Comparison of ENCODE assay signal across 13 cellular contexts in genomic region chr13:75425216-75426009, GRCh38. TPM values are rescaled to one million over a fixed set of nuclear protein-coding genes. Genes with fewer than 3 reads are reported as not detected.
A peak's percentile ranks its signal among the peaks of the same experiment; 100 is the strongest.
DNase-seq lines count a peak whose midpoint lies in the region; ATAC-seq lines count a peak whose summit lies in the region.
"Had no signal": no experiment of that assay in that cellular context is flagged by ENCODE, and none has a peak within 500 bp of the region (broad histone marks: within the 10 kb centered on the region; RNA-seq: fewer than 3 reads in every experiment).

No MANE protein-coding gene starts in this region.

- no peaks in the 10 kb centered on the region for H3K36me3 Mint-ChIP-seq in memory B cell
- H3K36me3 Mint-ChIP-seq in activated T-cell treated with anti-CD3 and anti-CD28 coated beads, Interleukin-2, amount 50 U/mL, for 72 hours (ENCODE audit: insufficient read depth in 2 of 2) = no peaks in the 10 kb centered on the region
- H3K36me3 Mint-ChIP-seq: activated CD4-positive, alpha-beta memory T cell treated with anti-CD3 and anti-CD28 coated beads for 36 hours; IgD-negative memory B cell had no signal

- peaks cover 2% of the 10 kb centered on the region for H3K9me3 Mint-ChIP-seq in memory B cell
- H3K9me3 Mint-ChIP-seq in activated T-cell treated with anti-CD3 and anti-CD28 coated beads, Interleukin-2, amount 50 U/mL, for 72 hours = no peaks in the 10 kb centered on the region
- H3K9me3 Mint-ChIP-seq: activated CD4-positive, alpha-beta memory T cell treated with anti-CD3 and anti-CD28 coated beads for 36 hours; activated naive CD8-positive, alpha-beta T cell treated with anti-CD3 and anti-CD28 coated beads, Interleukin-2, amount 50 U/mL, for 24 hours had no signal

- DNase-seq in memory B cell (ENCODE audit: low spot score in 2 of 2) = no peak
- DNase-seq in activated T-cell treated with anti-CD3 and anti-CD28 coated beads, Interleukin-2, amount 50 U/mL, for 72 hours = no peak
- DNase-seq in hypothalamus (lab: John Stamatoyannopoulos, UW) = no peak
- DNase-seq in stimulated activated CD4-positive, alpha-beta T cell treated with anti-CD3 and anti-CD28 coated beads, Interleukin-12 subunit alpha, Interleukin-12 subunit beta, amount 100 ng/mL, for 4 hours = no peak
- no peak for DNase-seq in activated CD4-positive, CD25-positive, alpha-beta regulatory T cell (lab: John Stamatoyannopoulos, UW)
- DNase-seq: activated CD4-positive, alpha-beta memory T cell treated with anti-CD3 and anti-CD28 coated beads for 36 hours; activated naive CD8-positive, alpha-beta T cell treated with anti-CD3 and anti-CD28 coated beads, Interleukin-2, amount 50 U/mL, for 24 hours; NCI-H446 treated with DMSO at 0.1 percent for 48 hours; stimulated activated CD8-positive, alpha-beta memory T cell treated with anti-CD3 and anti-CD28 coated beads, Interleukin-4, amount 100 ng/mL, for 48 hours had no signal

- peaks cover 5% of the 10 kb centered on the region for H3K4me1 Mint-ChIP-seq in memory B cell
- H3K4me1 Mint-ChIP-seq in activated T-cell treated with anti-CD3 and anti-CD28 coated beads, Interleukin-2, amount 50 U/mL, for 72 hours (ENCODE audit: low read depth) = no peaks in the 10 kb centered on the region

- no peak overlapping the region for H3K27ac Mint-ChIP-seq in memory B cell
- no peak overlapping the region for H3K27ac Mint-ChIP-seq in activated T-cell treated with anti-CD3 and anti-CD28 coated beads, Interleukin-2, amount 50 U/mL, for 72 hours
- H3K27ac Mint-ChIP-seq: activated CD4-positive, alpha-beta memory T cell treated with anti-CD3 and anti-CD28 coated beads for 36 hours; activated naive CD8-positive, alpha-beta T cell treated with anti-CD3 and anti-CD28 coated beads, Interleukin-2, amount 50 U/mL, for 24 hours; IgD-negative memory B cell had no signal

- ATAC-seq in GM18909 (IDR thresholded peaks at IDR 0.05; ENCODE audit: poor library complexity, unreplicated experiment) (peak; percentile 86), GM21825 (IDR thresholded peaks at IDR 0.05; ENCODE audit: unreplicated experiment) (peak; percentile 89), HG03432 (IDR thresholded peaks at IDR 0.05; ENCODE audit: unreplicated experiment) (peak; percentile 88), memory B cell (ENCODE audit: low read depth) (peak; percentile 68)
- no peak for ATAC-seq in activated T-cell treated with anti-CD3 and anti-CD28 coated beads, Interleukin-2, amount 50 U/mL, for 72 hours (replicated peaks in 1 of 2)
- ATAC-seq: activated naive CD8-positive, alpha-beta T cell treated with anti-CD3 and anti-CD28 coated beads, Interleukin-2, amount 50 U/mL, for 24 hours had no signal

- peaks cover 14% of the 10 kb centered on the region for H3K27me3 Mint-ChIP-seq in memory B cell
- H3K27me3 Mint-ChIP-seq in activated T-cell treated with anti-CD3 and anti-CD28 coated beads, Interleukin-2, amount 50 U/mL, for 72 hours (ENCODE audit: low read depth) = peaks cover 38% of the 10 kb centered on the region

- H3K4me3 Mint-ChIP-seq in memory B cell = no peak overlapping the region
- H3K4me3 Mint-ChIP-seq in activated T-cell treated with anti-CD3 and anti-CD28 coated beads, Interleukin-2, amount 50 U/mL, for 72 hours = no peak overlapping the region
- H3K4me3 Mint-ChIP-seq: activated CD4-positive, alpha-beta memory T cell treated with anti-CD3 and anti-CD28 coated beads for 36 hours; activated naive CD8-positive, alpha-beta T cell treated with anti-CD3 and anti-CD28 coated beads, Interleukin-2, amount 50 U/mL, for 24 hours had no signal

RNA-seq across cellular contexts. Expression of gene TBC1D4, which starts 56.6 kb away (rescaled TPM):
- total RNA-seq in activated T-cell treated with anti-CD3 and anti-CD28 coated beads, Interleukin-2, amount 50 U/mL, for 72 hours = 10 to 100 TPM; 34.5 to 38.8 TPM

Comparison
In these comparisons a context has a peak if more than half of its experiments do, and no peak if none do; other contexts are left out.
1. ATAC-seq: peak in GM18909 (single experiment), GM21825 (single experiment), HG03432 (single experiment) and memory B cell (single experiment); none in activated T-cell treated with anti-CD3 and anti-CD28 coated beads, Interleukin-2, amount 50 U/mL, for 72 hours (0 of 2).